8 cellular contexts compared by ENCODE assay signal in the genomic region with DNA sequence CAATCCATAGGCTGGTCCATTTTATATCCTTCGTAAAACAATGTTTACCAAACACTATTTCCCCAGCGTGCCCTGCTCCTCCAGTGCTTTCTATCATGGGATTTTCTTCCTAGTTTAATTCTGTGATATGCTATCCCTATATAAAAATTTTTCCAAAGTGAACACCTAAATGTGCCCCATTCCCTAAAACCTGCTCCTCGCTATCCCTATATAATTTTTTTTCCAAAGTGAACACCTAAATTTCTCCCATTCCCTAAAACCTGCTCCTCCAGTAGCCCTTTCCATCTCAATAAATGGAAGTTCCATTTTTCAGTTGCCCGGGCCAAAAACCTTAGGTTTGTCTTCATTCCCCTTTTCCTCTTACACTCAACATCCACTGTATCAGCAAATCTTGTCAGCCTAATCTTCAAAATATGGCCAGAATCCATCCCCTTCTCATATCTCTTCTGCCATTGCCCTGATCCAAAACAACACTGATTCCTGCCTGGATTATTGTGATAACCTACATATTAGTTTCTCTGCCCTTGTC. TPM values are rescaled to one million over a fixed set of nuclear protein-coding genes. Genes with fewer than 3 reads are reported as not detected.
"Had no signal": no experiment of that assay in that cellular context is flagged by ENCODE, and none has a peak within 500 bp of the region (broad histone marks: within the 10 kb centered on the region; RNA-seq: fewer than 3 reads in every experiment).

No MANE protein-coding gene starts in this region.

- FAIRE-seq: HTR-8/SVneo, K562 had no signal

- DNase-seq: IMR-90, KBM-7, KG1 had no signal

- H3K4me3 ChIP-seq: K562 had no signal

- H3K27ac ChIP-seq: HL-60 had no signal

- ATAC-seq: K562 had no signal

RNA-seq across cellular contexts. Expression of a gene that starts 26.1 kb away (rescaled TPM):
- total RNA-seq: HT-29 had no signal
- polyA plus RNA-seq: IgD-negative memory B cell, IMR-90, K562 had no signal
